1 cellular context compared by ENCODE assay signal in the genomic region with DNA sequence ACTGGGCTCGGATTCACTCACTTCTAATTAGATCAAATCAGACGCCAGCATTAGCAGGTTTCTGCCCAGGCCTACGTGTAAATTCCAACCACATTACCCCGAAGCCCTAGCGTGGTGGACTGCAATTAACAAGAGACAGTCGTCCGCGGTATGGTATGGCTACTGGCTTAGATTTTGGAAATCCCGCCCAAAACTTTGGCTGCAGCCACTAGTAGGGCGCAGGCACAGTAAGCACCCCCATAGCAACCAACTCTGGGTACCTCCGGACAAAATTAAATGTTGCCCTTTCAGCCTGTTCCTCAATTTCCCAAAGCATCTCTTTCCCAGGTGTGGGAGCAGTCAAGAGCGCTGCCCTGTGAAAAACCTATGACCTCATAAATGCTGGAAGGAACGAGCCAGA.
TF ChIP-seq lines count a peak whose summit lies in the region.

No MANE protein-coding gene starts in this region.

TF ChIP-seq in GM12878, 131 proteins besides CTCF, POLR2A, EP300 and RAD21:
- TF ChIP-seq HDAC6 (IDR thresholded peaks at IDR 0.05; ENCODE audit: unreplicated experiment), result no peak
